ENCODE assay signal across 23 cellular contexts in the genomic region with DNA sequence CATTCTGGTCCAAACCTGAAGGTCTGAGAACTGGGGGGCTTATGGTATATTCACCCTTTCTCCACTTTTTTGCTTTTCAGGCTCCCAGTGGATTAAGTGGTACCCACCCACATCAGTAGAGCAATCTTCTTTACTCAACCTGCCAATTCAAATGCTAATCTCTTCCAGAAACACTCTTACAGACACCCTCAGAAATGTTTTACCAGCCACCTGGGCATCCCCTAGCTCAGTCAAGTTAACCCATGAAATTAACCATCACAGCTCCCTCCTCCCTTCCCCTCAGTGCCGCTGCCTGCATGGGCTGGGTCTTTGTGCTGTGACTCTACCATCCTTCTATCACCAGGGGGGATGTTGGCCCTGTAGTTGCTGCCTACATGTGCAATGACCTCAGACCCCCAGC.
"Had no signal": no experiment of that assay in that cellular context is flagged by ENCODE, and none has a peak within 500 bp of the region (broad histone marks: within the 10 kb centered on the region; RNA-seq: fewer than 3 reads in every experiment).

No MANE protein-coding gene starts in this region.

- FAIRE-seq: colon, islet of Langerhans had no signal

- H3K36me3 ChIP-seq: esophagus squamous epithelium, gastrocnemius medialis, heart right ventricle, left lung, lower lobe of right lung had no signal

- DNase-seq: effector CD4-positive, alpha-beta T cell; effector memory CD4-positive, alpha-beta T cell; erythroblast; esophagus squamous epithelium; foreskin fibroblast; foreskin melanocyte; gastrocnemius medialis; glutamatergic neuron; heart right ventricle; hippocampal formation; left cardiac atrium; left lung; left ventricle myocardium superior; lower lobe of right lung; mesenchymal stem cell; mucosa of descending colon had no signal

- H3K36me3 Mint-ChIP-seq: mesothelial cell of epicardium had no signal

- H3K9me3 Mint-ChIP-seq: mesothelial cell of epicardium had no signal

- H3K9me3 ChIP-seq: esophagus squamous epithelium, gastrocnemius medialis, heart right ventricle, left lung, lower lobe of right lung, mucosa of descending colon had no signal

- H3K4me3 Mint-ChIP-seq: mesothelial cell of epicardium had no signal

- H3K27me3 ChIP-seq: left lung had no signal

- H3K4me1 Mint-ChIP-seq: mesothelial cell of epicardium had no signal

- H3K4me3 ChIP-seq: coronary artery, dorsolateral prefrontal cortex, esophagus squamous epithelium, gastrocnemius medialis, heart right ventricle, left lung, lower lobe of right lung, mucosa of descending colon had no signal

- ATAC-seq: esophagus mucosa, gastrocnemius medialis, heart right ventricle, left cardiac atrium, left lung, left ventricle myocardium superior, lower lobe of right lung, mucosa of descending colon had no signal

- H3K4me1 ChIP-seq: esophagus squamous epithelium, gastrocnemius medialis, heart right ventricle, left lung, lower lobe of right lung had no signal

- H3K27ac ChIP-seq: coronary artery, epithelial cell of prostate, esophagus squamous epithelium, gastrocnemius medialis, heart right ventricle, left lung, lower lobe of right lung had no signal

- H3K27ac Mint-ChIP-seq: mesothelial cell of epicardium had no signal
